ENCODE assay signal across 1 cellular context in the genomic region with DNA sequence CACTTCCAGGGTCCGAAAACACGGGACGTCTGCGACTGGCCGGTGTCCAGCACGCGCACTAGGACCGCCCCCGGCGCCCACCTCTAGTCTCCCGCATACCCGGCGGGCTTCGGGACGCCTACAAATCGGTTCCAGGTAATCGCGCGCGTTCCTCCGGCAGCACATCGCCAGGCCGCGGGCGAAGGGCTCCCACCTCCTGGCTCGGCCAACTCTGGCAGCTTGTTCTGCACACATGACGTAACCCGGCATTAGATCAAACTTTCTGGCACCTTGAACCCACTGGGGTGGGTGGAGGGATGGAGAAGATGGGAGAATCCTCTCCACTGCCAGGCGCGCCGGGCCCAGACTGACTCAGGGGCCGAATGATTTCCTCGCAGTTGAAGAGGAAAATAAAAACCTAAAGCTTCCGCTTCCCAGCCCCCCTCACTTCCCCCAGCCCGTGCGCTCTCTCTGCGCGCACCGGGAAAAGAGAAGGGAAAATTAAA.
A peak's percentile ranks its signal among the peaks of the same experiment; 100 is the strongest.
TF ChIP-seq lines count a peak whose summit lies in the region.

No MANE protein-coding gene starts in this region.

TF ChIP-seq in HEK293, 187 proteins besides CTCF, POLR2A, EP300 and RAD21 (continued from another document and continues in another):
- TF ChIP-seq ZNF18 (tag by site-specific recombination; IDR thresholded peaks at IDR 0.05), result no peak
- peak; percentile 55; the same call in 1 of the 2 replicates for TF ChIP-seq ZNF2 (tag by site-specific recombination; IDR thresholded peaks at IDR 0.05)
- TF ChIP-seq KLF7 (tag by site-specific recombination; IDR thresholded peaks at IDR 0.05; ENCODE audit: borderline replicate concordance), result no peak
- TF ChIP-seq ZNF488 (tag by site-specific recombination; IDR thresholded peaks at IDR 0.05), result no peak
- no peak for TF ChIP-seq ZNF248 (tag by site-specific recombination; IDR thresholded peaks at IDR 0.05)
- TF ChIP-seq ZNF791 (tag by site-specific recombination; IDR thresholded peaks at IDR 0.05), result no peak
- TF ChIP-seq, protein P1, sequence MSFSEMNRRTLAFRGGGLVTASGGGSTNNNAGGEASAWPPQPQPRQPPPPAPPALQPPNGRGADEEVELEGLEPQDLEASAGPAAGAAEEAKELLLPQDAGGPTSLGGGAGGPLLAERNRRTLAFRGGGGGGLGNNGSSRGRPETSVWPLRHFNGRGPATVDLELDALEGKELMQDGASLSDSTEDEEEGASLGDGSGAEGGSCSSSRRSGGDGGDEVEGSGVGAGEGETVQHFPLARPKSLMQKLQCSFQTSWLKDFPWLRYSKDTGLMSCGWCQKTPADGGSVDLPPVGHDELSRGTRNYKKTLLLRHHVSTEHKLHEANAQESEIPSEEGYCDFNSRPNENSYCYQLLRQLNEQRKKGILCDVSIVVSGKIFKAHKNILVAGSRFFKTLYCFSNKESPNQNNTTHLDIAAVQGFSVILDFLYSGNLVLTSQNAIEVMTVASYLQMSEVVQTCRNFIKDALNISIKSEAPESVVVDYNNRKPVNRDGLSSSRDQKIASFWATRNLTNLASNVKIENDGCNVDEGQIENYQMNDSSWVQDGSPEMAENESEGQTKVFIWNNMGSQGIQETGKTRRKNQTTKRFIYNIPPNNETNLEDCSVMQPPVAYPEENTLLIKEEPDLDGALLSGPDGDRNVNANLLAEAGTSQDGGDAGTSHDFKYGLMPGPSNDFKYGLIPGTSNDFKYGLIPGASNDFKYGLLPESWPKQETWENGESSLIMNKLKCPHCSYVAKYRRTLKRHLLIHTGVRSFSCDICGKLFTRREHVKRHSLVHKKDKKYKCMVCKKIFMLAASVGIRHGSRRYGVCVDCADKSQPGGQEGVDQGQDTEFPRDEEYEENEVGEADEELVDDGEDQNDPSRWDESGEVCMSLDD (tag by site-specific recombination; IDR thresholded peaks at IDR 0.05), result no peak
- TF ChIP-seq, protein P2, sequence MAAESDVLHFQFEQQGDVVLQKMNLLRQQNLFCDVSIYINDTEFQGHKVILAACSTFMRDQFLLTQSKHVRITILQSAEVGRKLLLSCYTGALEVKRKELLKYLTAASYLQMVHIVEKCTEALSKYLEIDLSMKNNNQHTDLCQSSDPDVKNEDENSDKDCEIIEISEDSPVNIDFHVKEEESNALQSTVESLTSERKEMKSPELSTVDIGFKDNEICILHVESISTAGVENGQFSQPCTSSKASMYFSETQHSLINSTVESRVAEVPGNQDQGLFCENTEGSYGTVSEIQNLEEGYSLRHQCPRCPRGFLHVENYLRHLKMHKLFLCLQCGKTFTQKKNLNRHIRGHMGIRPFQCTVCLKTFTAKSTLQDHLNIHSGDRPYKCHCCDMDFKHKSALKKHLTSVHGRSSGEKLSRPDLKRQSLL (tag by site-specific recombination; IDR thresholded peaks at IDR 0.05), result no peak
- no peak for TF ChIP-seq MYNN (tag by site-specific recombination; IDR thresholded peaks at IDR 0.05; ENCODE audit: borderline replicate concordance)
- TF ChIP-seq ZNF830 (tag by site-specific recombination; IDR thresholded peaks at IDR 0.05; ENCODE audit: low read depth), result no peak
- TF ChIP-seq ZNF335 (tag by site-specific recombination; conservative IDR thresholded peaks at IDR 0.05), result peak; percentile 98
- no peak for TF ChIP-seq ZNF624 (tag by site-specific recombination; IDR thresholded peaks at IDR 0.05)
- TF ChIP-seq ZNF501 (tag by site-specific recombination; IDR thresholded peaks at IDR 0.05), result peak; percentile 55
- TF ChIP-seq SALL2 (tag by site-specific recombination; IDR thresholded peaks at IDR 0.05; ENCODE audit: borderline replicate concordance), result no peak
- TF ChIP-seq MZF1 (tag by site-specific recombination; IDR thresholded peaks at IDR 0.05; ENCODE audit: borderline replicate concordance), result no peak
- no peak for TF ChIP-seq GLI4 (tag by site-specific recombination; IDR thresholded peaks at IDR 0.05)
- TF ChIP-seq ZNF140 (tag by site-specific recombination; IDR thresholded peaks at IDR 0.05), result no peak
- TF ChIP-seq KLF8 (tag by site-specific recombination; IDR thresholded peaks at IDR 0.05), result no peak
- TF ChIP-seq ZNF121 (tag by site-specific recombination; IDR thresholded peaks at IDR 0.05), result no peak
- no peak for TF ChIP-seq ZNF391 (tag by site-specific recombination; IDR thresholded peaks at IDR 0.05; ENCODE audit: borderline replicate concordance, low read depth)
- TF ChIP-seq ZBTB7A (tag by site-specific recombination; IDR thresholded peaks at IDR 0.05; ENCODE audit: low read depth), result no peak
- TF ChIP-seq ZNF677 (tag by site-specific recombination; IDR thresholded peaks at IDR 0.05), result no peak
- no peak for TF ChIP-seq ZNF473 (tag by site-specific recombination; IDR thresholded peaks at IDR 0.05)
- TF ChIP-seq ZNF175 (tag by site-specific recombination; IDR thresholded peaks at IDR 0.05), result no peak
- peak; percentile 9; the same call in 1 of the 2 replicates for TF ChIP-seq ZSCAN30 (tag by site-specific recombination; IDR thresholded peaks at IDR 0.05)
- TF ChIP-seq ZBTB17 (tag by site-specific recombination; IDR thresholded peaks at IDR 0.05), result peak; percentile 62
- TF ChIP-seq HOXC10 (CRISPR knock-in tag; IDR thresholded peaks at IDR 0.05), result no peak
- peak; percentile 89 for TF ChIP-seq ZFHX2 (tag by site-specific recombination; conservative IDR thresholded peaks at IDR 0.05)
- no peak for TF ChIP-seq ELK4 (IDR thresholded peaks at IDR 0.05; ENCODE audit: borderline replicate concordance, low read depth, low read length)
- TF ChIP-seq ZNF555 (tag by site-specific recombination; conservative IDR thresholded peaks at IDR 0.05), result no peak
- TF ChIP-seq GFI1B (tag by site-specific recombination; IDR thresholded peaks at IDR 0.05), result no peak
- no peak for TF ChIP-seq WT1 (tag by site-specific recombination; IDR thresholded peaks at IDR 0.05)
- no peak for TF ChIP-seq ZBTB1 (tag by site-specific recombination; IDR thresholded peaks at IDR 0.05)
- TF ChIP-seq ZNF155 (tag by site-specific recombination; IDR thresholded peaks at IDR 0.05), result no peak
- no peak; the same call in 1 of the 2 replicates for TF ChIP-seq ZBTB20 (tag by site-specific recombination; IDR thresholded peaks at IDR 0.05)
- no peak for TF ChIP-seq ZNF138 (tag by site-specific recombination; IDR thresholded peaks at IDR 0.05; ENCODE audit: borderline replicate concordance)
- no peak for TF ChIP-seq ZNF398 (tag by site-specific recombination; IDR thresholded peaks at IDR 0.05)
- no peak for TF ChIP-seq PRDM4 (tag by site-specific recombination; IDR thresholded peaks at IDR 0.05)
- TF ChIP-seq BCL11A (tag by site-specific recombination; IDR thresholded peaks at IDR 0.05; ENCODE audit: low read depth), result no peak
- no peak for TF ChIP-seq ZNF837 (tag by site-specific recombination; IDR thresholded peaks at IDR 0.05)
- TF ChIP-seq TCF7L2 (IDR thresholded peaks at IDR 0.05; ENCODE audit: borderline replicate concordance, low read depth, low read length), result no peak
- no peak for TF ChIP-seq ZNF560 (tag by site-specific recombination; IDR thresholded peaks at IDR 0.05; ENCODE audit: borderline replicate concordance)
- TF ChIP-seq ZNF266 (tag by site-specific recombination; IDR thresholded peaks at IDR 0.05; ENCODE audit: low read depth), result no peak
- TF ChIP-seq ZNF214 (tag by site-specific recombination; IDR thresholded peaks at IDR 0.05; ENCODE audit: borderline replicate concordance), result no peak
- TF ChIP-seq ZNF510 (tag by site-specific recombination; IDR thresholded peaks at IDR 0.05; ENCODE audit: insufficient replicate concordance), result no peak
- TF ChIP-seq SCRT1 (tag by site-specific recombination; IDR thresholded peaks at IDR 0.05; ENCODE audit: borderline replicate concordance), result no peak
- TF ChIP-seq, protein P3, sequence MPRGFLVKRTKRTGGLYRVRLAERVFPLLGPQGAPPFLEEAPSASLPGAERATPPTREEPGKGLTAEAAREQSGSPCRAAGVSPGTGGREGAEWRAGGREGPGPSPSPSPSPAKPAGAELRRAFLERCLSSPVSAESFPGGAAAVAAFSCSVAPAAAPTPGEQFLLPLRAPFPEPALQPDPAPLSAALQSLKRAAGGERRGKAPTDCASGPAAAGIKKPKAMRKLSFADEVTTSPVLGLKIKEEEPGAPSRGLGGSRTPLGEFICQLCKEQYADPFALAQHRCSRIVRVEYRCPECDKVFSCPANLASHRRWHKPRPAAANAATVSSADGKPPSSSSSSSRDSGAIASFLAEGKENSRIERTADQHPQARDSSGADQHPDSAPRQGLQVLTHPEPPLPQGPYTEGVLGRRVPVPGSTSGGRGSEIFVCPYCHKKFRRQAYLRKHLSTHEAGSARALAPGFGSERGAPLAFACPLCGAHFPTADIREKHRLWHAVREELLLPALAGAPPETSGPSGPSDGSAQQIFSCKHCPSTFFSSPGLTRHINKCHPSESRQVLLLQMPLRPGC (tag by site-specific recombination; IDR thresholded peaks at IDR 0.05), result no peak
